ENCODE assay signal across 21 cellular contexts in genomic region chr5:28726815-28727214, GRCh38.
DNase-seq lines count a peak whose midpoint lies in the region; ATAC-seq, FAIRE-seq and TF ChIP-seq lines count a peak whose summit lies in the region.
"Had no signal": no experiment of that assay in that cellular context is flagged by ENCODE, and none has a peak within 500 bp of the region (broad histone marks: within the 10 kb centered on the region; RNA-seq: fewer than 3 reads in every experiment).

No MANE protein-coding gene starts in this region.

- FAIRE-seq in K562 (lab: Jason Lieb, UNC) = no peak
- FAIRE-seq: A204.1, GM12878 had no signal

- TF ChIP-seq EP300 in K562 (IDR thresholded peaks at IDR 0.05; ENCODE audit: low read length) = no peak

- peaks cover 16% of the 10 kb centered on the region for H3K4me1 ChIP-seq in PC-3 (ENCODE audit: insufficient read depth, low read length)
- no peaks in the 10 kb centered on the region for H3K4me1 ChIP-seq in K562 (replicated peaks in 1 of 2; ENCODE audit: control insufficient read depth in 2 of 2, insufficient read depth in 2 of 2, low read length in 2 of 2)
- no peaks in the 10 kb centered on the region for H3K4me1 ChIP-seq in effector memory CD4-positive, alpha-beta T cell (ENCODE audit: control insufficient read depth, insufficient read depth, low read length, poor library complexity, severe bottlenecking)
- H3K4me1 ChIP-seq: BE2C had no signal

- ATAC-seq in PC-3 (peak; percentile 85), K562 (no peak)
- ATAC-seq: GM12878 had no signal

- no peaks in the 10 kb centered on the region for H4K20me1 ChIP-seq in PC-3 (ENCODE audit: low read length)
- no peaks in the 10 kb centered on the region for H4K20me1 ChIP-seq in K562 (replicated peaks; ENCODE audit: control insufficient read depth, insufficient read depth, low read length)

- BruUV-seq in PC-3 (replicated peaks; lab: Mats Ljungman, UMichigan) = no TSS peak
- no TSS peak for BruUV-seq in K562 (replicated peaks; lab: Mats Ljungman, UMichigan)

- H3K27me3 ChIP-seq in PC-3 (ENCODE audit: low read length) (no peaks in the 10 kb centered on the region), K562 (ENCODE audit: control insufficient read depth in 2 of 2, insufficient read depth in 2 of 2, low read length in 2 of 2) (no peaks in the 10 kb centered on the region)
- H3K27me3 ChIP-seq in effector memory CD4-positive, alpha-beta T cell (replicated peaks; ENCODE audit: control insufficient read depth, insufficient read depth, low read length, poor library complexity, severe bottlenecking) = no peaks in the 10 kb centered on the region
- H3K27me3 ChIP-seq: BE2C had no signal

- intact Hi-C loops in PC-3 (cut with micrococcal nuclease) (no loop called here), K562 (cut with micrococcal nuclease) (no loop called here)

- no peak overlapping the region for H2AFZ ChIP-seq in PC-3 (ENCODE audit: low read length)
- H2AFZ ChIP-seq in K562 (ENCODE audit: low read depth, low read length) = no peak overlapping the region

- DNase-seq in HPDE6-E6E7 (ENCODE audit: extremely low spot score) (peak; percentile 2), PC-3 (peak; percentile 77), K562 (ENCODE audit: extremely low read depth in 1 of 4, low spot score in 3 of 4) (no peak), epithelial cell of esophagus (ENCODE audit: low read depth) (peak; percentile 82), NK-92 (lab: John Stamatoyannopoulos, UW; ENCODE audit: unreplicated experiment) (no peak), NCI-H187 (lab: John Stamatoyannopoulos, UW) (no peak), NCI-H524 treated with DMSO at 0.1 percent for 48 hours (lab: John Stamatoyannopoulos, UW) (no peak)
- DNase-seq in effector memory CD4-positive, alpha-beta T cell = no peak
- DNase-seq: ACHN; BE2C; C1 segment of cervical spinal cord; CD4-positive, CD25-positive, alpha-beta regulatory T cell; CD8-positive, alpha-beta memory T cell; COR-L47; DMS 273 treated with DMSO at 0.1 percent for 48 hours; DMS53; DND-41; EL; HCEC 1CT had no signal

- no peaks in the 10 kb centered on the region for H3F3A ChIP-seq in PC-3 (ENCODE audit: low read length, unreplicated experiment)

- POLR2A ChIA-PET in PC-3 (lab: Charles Lee; ENCODE audit: unreplicated experiment) (no interaction called here), K562 (lab: Yijun Ruan, JAX) (no interaction called here)

- no peaks in the 10 kb centered on the region for H3K9me3 ChIP-seq in PC-3 (ENCODE audit: low read length)
- H3K9me3 ChIP-seq in K562 (replicated peaks; ENCODE audit: control insufficient read depth, insufficient read depth, low read depth, low read length) = no peaks in the 10 kb centered on the region
- no peaks in the 10 kb centered on the region for H3K9me3 ChIP-seq in effector memory CD4-positive, alpha-beta T cell (ENCODE audit: control insufficient read depth, low read length)
- H3K9me3 ChIP-seq: BE2C had no signal

- in situ Hi-C loops in K562 (cut with MboI) = no loop called here

- TF ChIP-seq POLR2A in K562 (conservative IDR thresholded peaks at IDR 0.05) = no peak

- CTCF ChIA-PET in PC-3 (lab: Charles Lee) = no interaction called here
- CTCF ChIA-PET in K562 (lab: Yijun Ruan, JAX; ENCODE audit: low intra/inter-chr PET ratio) = no interaction called here

- TF ChIP-seq CTCF in PC-3 (conservative IDR thresholded peaks at IDR 0.05; ENCODE audit: low read depth, low read length) = no peak
- TF ChIP-seq CTCF in K562 (IDR thresholded peaks at IDR 0.05 in 2 of 3, conservative IDR thresholded peaks at IDR 0.05 in 1 of 3; ENCODE audit: insufficient read depth in 2 of 3, low read depth in 1 of 3, low read length in 3 of 3) = no peak
- TF ChIP-seq CTCF in epithelial cell of esophagus (IDR thresholded peaks at IDR 0.05; ENCODE audit: insufficient read depth, low read depth, low read length, missing control alignments) = no peak

- 8% methylated on average over 2 of the region's 2 CpGs for WGBS in K562 (ENCODE audit: insufficient coverage, low coverage, missing lambda C conversion rate)

- no peaks in the 10 kb centered on the region for H3K36me3 ChIP-seq in PC-3 (ENCODE audit: low read depth, low read length)
- H3K36me3 ChIP-seq in K562 (ENCODE audit: control insufficient read depth, insufficient read depth, low read length) = no peaks in the 10 kb centered on the region
- no peaks in the 10 kb centered on the region for H3K36me3 ChIP-seq in effector memory CD4-positive, alpha-beta T cell (ENCODE audit: control insufficient read depth, insufficient read depth, low read length)
- H3K36me3 ChIP-seq: BE2C had no signal

- 0 out of 2 replicates have a peak overlapping the region, but pooled peaks have one; percentile 19 for H3K9ac ChIP-seq in PC-3 (ENCODE audit: low read length)
- no peak overlapping the region for H3K9ac ChIP-seq in K562 (ENCODE audit: insufficient read depth in 1 of 2, low read depth in 2 of 2, low read length in 2 of 2)

- no peaks in the 10 kb centered on the region for H3K9me1 ChIP-seq in K562 (ENCODE audit: control insufficient read depth, insufficient read depth, low read length)

- no peaks in the 10 kb centered on the region for H3K79me2 ChIP-seq in PC-3 (ENCODE audit: low read length)
- H3K79me2 ChIP-seq in K562 (ENCODE audit: control insufficient read depth, insufficient read depth, low read length) = no peaks in the 10 kb centered on the region

- TF ChIP-seq RAD21 in K562 (CRISPR knock-in tag; conservative IDR thresholded peaks at IDR 0.05 in 1 of 2, IDR thresholded peaks at IDR 0.05 in 1 of 2) = no peak

- H3K4me2 ChIP-seq in PC-3 (ENCODE audit: low read length) (peak overlapping the region; percentile 47; the same call in 1 of the 2 replicates), K562 (ENCODE audit: insufficient read depth, low read length) (no peak overlapping the region)

- peak overlapping the region; percentile 85 for H3K27ac ChIP-seq in PC-3 (ENCODE audit: low read length)
- H3K27ac ChIP-seq in K562 (ENCODE audit: extremely low read depth, low read depth, low read length) = no peak overlapping the region
- no peak overlapping the region for H3K27ac ChIP-seq in effector memory CD4-positive, alpha-beta T cell (ENCODE audit: insufficient read depth, low read length, poor library complexity, severe bottlenecking)

- no peaks in the 10 kb centered on the region for H3K9me2 ChIP-seq in PC-3 (replicated peaks; ENCODE audit: low read length)

- H3K4me3 ChIP-seq in PC-3 (ENCODE audit: low read length) = no peak overlapping the region
- H3K4me3 ChIP-seq in K562 = no peak overlapping the region
- no peak overlapping the region for H3K4me3 ChIP-seq in epithelial cell of esophagus (ENCODE audit: low read length)
- H3K4me3 ChIP-seq in effector memory CD4-positive, alpha-beta T cell (ENCODE audit: insufficient read depth, low read depth, low read length, poor library complexity, severe bottlenecking) = no peak overlapping the region
- H3K4me3 ChIP-seq: GM12878 had no signal

TF ChIP-seq in K562, 482 proteins besides CTCF, POLR2A, EP300 and RAD21:
- TF ChIP-seq TCF3 (CRISPR knock-in tag; IDR thresholded peaks at IDR 0.05) = peak; percentile 35; the same call in 1 of the 2 replicates
- TF ChIP-seq SRSF3 (IDR thresholded peaks at IDR 0.05; ENCODE audit: insufficient read depth, low read length) = no peak

Comparison
In these comparisons a context has a peak if more than half of its experiments do, and no peak if none do; other contexts are left out.
1. DNase-seq: peak in HPDE6-E6E7 (single experiment), PC-3 (single experiment) and epithelial cell of esophagus (single experiment); none in K562 (0 of 4), effector memory CD4-positive, alpha-beta T cell (0 of 3), NK-92 (single experiment), NCI-H187 (0 of 2) and NCI-H524 treated with DMSO at 0.1 percent for 48 hours (single experiment).